ENCODE assay signal across 8 cellular contexts in genomic region chr12:6827437-6827894, GRCh38. TPM values are rescaled to one million over a fixed set of nuclear protein-coding genes. Genes with fewer than 3 reads are reported as not detected.
DNase-seq lines count a peak whose midpoint lies in the region; ATAC-seq, FAIRE-seq and TF ChIP-seq lines count a peak whose summit lies in the region.

No MANE protein-coding gene starts in this region.

- H2AFZ ChIP-seq in OCI-LY3 (ENCODE audit: low read depth, low read length), result no peak overlapping the region

- H3K79me2 ChIP-seq in OCI-LY3 (ENCODE audit: low read length), result no peaks in the 10 kb centered on the region

- H3K4me3 Mint-ChIP-seq in activated naive CD4-positive, alpha-beta T cell treated with anti-CD3 and anti-CD28 coated beads for 36 hours, result peak overlapping the region; percentile 33

- ATAC-seq in gastroesophageal sphincter (peak; percentile 71), omental fat pad (ENCODE audit: low FRiP score) (peak; percentile 31), upper lobe of right lung (peak; percentile 50), HG03432 (IDR thresholded peaks at IDR 0.05; ENCODE audit: unreplicated experiment) (no peak)

- H3K27me3 Mint-ChIP-seq in activated naive CD4-positive, alpha-beta T cell treated with anti-CD3 and anti-CD28 coated beads for 36 hours (ENCODE audit: low read depth), result peaks cover 19% of the 10 kb centered on the region

- H3K4me1 Mint-ChIP-seq in activated naive CD4-positive, alpha-beta T cell treated with anti-CD3 and anti-CD28 coated beads for 36 hours (ENCODE audit: low read depth), result peaks cover 17% of the 10 kb centered on the region

- intact Hi-C loops in activated naive CD4-positive, alpha-beta T cell treated with anti-CD3 and anti-CD28 coated beads for 36 hours (cut with micrococcal nuclease), result loop anchor here (2.0 to 5.0 kb wide), 3 partner anchors 45 to 260 kb away; partner anchors contain the start of genes NOP2, PTMS and SPSB2
- intact Hi-C loops in upper lobe of right lung (cut with DNase I), result loop anchor here (10.0 kb wide), 1 partner anchor 93 kb away; no protein-coding TSS in a partner anchor

- H3K36me3 ChIP-seq in BJ (ENCODE audit: control insufficient read depth, insufficient read depth, low read length) (peaks cover 16% of the 10 kb centered on the region), OCI-LY3 (replicated peaks; ENCODE audit: low read depth, low read length) (peaks cover 2% of the 10 kb centered on the region), gastroesophageal sphincter (peaks cover 0 to 26% of the 10 kb centered on the region in 2 donors), upper lobe of right lung (no peaks in the 10 kb centered on the region)

- H3K4me3 ChIP-seq in BJ (ENCODE audit: low read depth, low read length), result peak overlapping the region; percentile 93
- peak overlapping the region; percentile 25; the same call in 1 of the 2 replicates for H3K4me3 ChIP-seq in OCI-LY3 (ENCODE audit: low read length)
- H3K4me3 ChIP-seq in gastroesophageal sphincter, result peak overlapping the region in 1 of 2 donors; percentile 87
- H3K4me3 ChIP-seq in upper lobe of right lung, result no peak overlapping the region

- POLR2A ChIA-PET in BJ (lab: Charles Lee), result interaction anchor here (0.6 kb wide), 2 partner anchors 39 to 43 kb away, joined by 5 to 8 read pairs; no protein-coding TSS in a partner anchor

- H3K4me1 ChIP-seq in OCI-LY3 (ENCODE audit: low read length), result peaks cover 11% of the 10 kb centered on the region
- H3K4me1 ChIP-seq in gastroesophageal sphincter, result peaks cover 0 to 67% (median 34%) of the 10 kb centered on the region in 3 donors
- peaks cover 5% of the 10 kb centered on the region for H3K4me1 ChIP-seq in upper lobe of right lung

- no peaks in the 10 kb centered on the region for H4K20me1 ChIP-seq in OCI-LY3 (ENCODE audit: insufficient read depth, low read length)

- peak; percentile 99 for FAIRE-seq in HTR-8/SVneo (lab: Jason Lieb, UNC)

- H3K36me3 Mint-ChIP-seq in activated naive CD4-positive, alpha-beta T cell treated with anti-CD3 and anti-CD28 coated beads for 36 hours (ENCODE audit: low read depth), result no peaks in the 10 kb centered on the region

- CTCF ChIA-PET in BJ (lab: Yijun Ruan, JAX), result interaction anchor here (0.9 to 12.9 kb wide), 9 partner anchors 25 to 74 kb away, joined by 3 to 92 read pairs (median 6); partner anchors contain the start of genes CDCA3, MLF2, PTMS and USP5
- CTCF ChIA-PET in activated naive CD4-positive, alpha-beta T cell treated with anti-CD3 and anti-CD28 coated beads for 36 hours (lab: Charles Lee), result interaction anchor here (1.0 to 11.7 kb wide), 4 partner anchors 35 to 225 kb away, joined by 3 to 166 read pairs (median 21); partner anchors contain the start of genes CD4 and MLF2

- H3K4me2 ChIP-seq in OCI-LY3 (ENCODE audit: low read length), result peak overlapping the region; percentile 53

- 0% methylated on average over 1 of the region's 8 CpGs; no CpG with 5 or more reads in 1 of the 2 donors for WGBS in gastroesophageal sphincter (ENCODE audit: low coverage in 1 of 2), 2 donors

- H3K27ac Mint-ChIP-seq in activated naive CD4-positive, alpha-beta T cell treated with anti-CD3 and anti-CD28 coated beads for 36 hours, result no peak overlapping the region

- H3K27ac ChIP-seq in OCI-LY3 (ENCODE audit: low read length) (no peak overlapping the region), gastroesophageal sphincter (peak overlapping the region in 3 of 4 donors; percentile 87 to 91 (median 87)), upper lobe of right lung (no peak overlapping the region)

- no peak for TF ChIP-seq EP300 in gastroesophageal sphincter (IDR thresholded peaks at IDR 0.05)

- no peak for TF ChIP-seq CTCF in BJ (IDR thresholded peaks at IDR 0.05; ENCODE audit: insufficient read depth, low read depth, low read length)
- TF ChIP-seq CTCF in OCI-LY3 (IDR thresholded peaks at IDR 0.05; ENCODE audit: low read depth, low read length), result no peak
- TF ChIP-seq CTCF in gastroesophageal sphincter (IDR thresholded peaks at IDR 0.05), result no peak
- TF ChIP-seq CTCF in omental fat pad (IDR thresholded peaks at IDR 0.05), result no peak
- TF ChIP-seq CTCF in upper lobe of right lung (IDR thresholded peaks at IDR 0.05), result no peak

- H3K9me3 Mint-ChIP-seq in activated naive CD4-positive, alpha-beta T cell treated with anti-CD3 and anti-CD28 coated beads for 36 hours, result no peaks in the 10 kb centered on the region

- no peak overlapping the region for H3K9ac ChIP-seq in OCI-LY3 (ENCODE audit: low read length)

- TF ChIP-seq POLR2A in gastroesophageal sphincter (IDR thresholded peaks at IDR 0.05), result no peak

- DNase-seq in BJ (ENCODE audit: low read depth), result peak; percentile 27
- peak; percentile 98 for DNase-seq in HTR-8/SVneo (ENCODE audit: insufficient read length, low spot score)
- peak; percentile 77 for DNase-seq in activated naive CD4-positive, alpha-beta T cell treated with anti-CD3 and anti-CD28 coated beads for 36 hours
- DNase-seq in omental fat pad (ENCODE audit: low spot score), result peak; percentile 65
- peak; percentile 83 for DNase-seq in upper lobe of right lung

- H3K9me3 ChIP-seq in OCI-LY3 (ENCODE audit: insufficient read depth, low read length) (no peaks in the 10 kb centered on the region), gastroesophageal sphincter (no peaks in the 10 kb centered on the region), upper lobe of right lung (no peaks in the 10 kb centered on the region)

- H3K27me3 ChIP-seq in BJ (ENCODE audit: control insufficient read depth, insufficient read depth, low read length) (0 out of 2 replicates have a peak, but pooled peaks cover under 1% of the 10 kb centered on the region), OCI-LY3 (ENCODE audit: low read depth, low read length) (peaks cover 23% of the 10 kb centered on the region), gastroesophageal sphincter (peaks cover 26% of the 10 kb centered on the region), upper lobe of right lung (no peaks in the 10 kb centered on the region)

RNA-seq across cellular contexts. Expression of gene P3H3, which starts 0.7 kb away (rescaled TPM):
- polyA plus RNA-seq in BJ (2011; rRNA removed), result 40.9 and 71.6 TPM in 2 replicates
- 19.5 and 23.4 TPM in 2 replicates for polyA minus RNA-seq in BJ (2011; rRNA and poly(A)+ RNA removed)
- total RNA-seq in activated naive CD4-positive, alpha-beta T cell treated with anti-CD3 and anti-CD28 coated beads for 36 hours, result 1 to 10 TPM; 1.9 to 2.0 TPM
- 10 to 100 TPM; 17.3 to 28.3 (median 23.0) TPM for total RNA-seq in gastroesophageal sphincter
- 10 to 100 TPM in 2 of 4 donors, 1 to 10 TPM in 2; 5.4 to 13.6 (median 10.0) TPM for total RNA-seq in omental fat pad
- 9.7 TPM for total RNA-seq in upper lobe of right lung

RNA-seq across cellular contexts. Expression of gene GPR162, which starts 5.8 kb away (rescaled TPM):
- polyA plus RNA-seq in BJ (2011; rRNA removed), result 3.3 and 6.6 TPM in 2 replicates
- polyA minus RNA-seq in BJ (2011; rRNA and poly(A)+ RNA removed), result 3.6 and 3.8 TPM in 2 replicates
- total RNA-seq in activated naive CD4-positive, alpha-beta T cell treated with anti-CD3 and anti-CD28 coated beads for 36 hours, result under 1 TPM in 1 of 2 experiments, not detected in 1; 0.24 TPM
- total RNA-seq in gastroesophageal sphincter (1 to 10 TPM; 3.7 to 9.7 (median 3.9) TPM), omental fat pad (1 to 10 TPM; 2.8 to 6.7 (median 2.9) TPM), upper lobe of right lung (17.1 TPM)

RNA-seq across cellular contexts. Expression of gene GNB3, which starts 13.3 kb away (rescaled TPM):
- polyA plus RNA-seq in BJ (2011; rRNA removed), result 3.3 and 5.3 TPM in 2 replicates
- 1.6 and 3.7 TPM in 2 replicates for polyA minus RNA-seq in BJ (2011; rRNA and poly(A)+ RNA removed)
- under 1 TPM; 0.48 to 0.54 TPM for total RNA-seq in activated naive CD4-positive, alpha-beta T cell treated with anti-CD3 and anti-CD28 coated beads for 36 hours
- 1 to 10 TPM in 3 of 4 donors, under 1 TPM in 1; 0.45 to 1.8 (median 1.3) TPM for total RNA-seq in gastroesophageal sphincter
- 1 to 10 TPM in 1 of 4 donors, under 1 TPM in 2, not detected in 1; 0.25 to 2.0 (median 0.48) TPM for total RNA-seq in omental fat pad
- total RNA-seq in upper lobe of right lung, result 0.32 TPM

RNA-seq across cellular contexts. Expression of gene CDCA3, which starts 23.6 kb away (rescaled TPM):
- 39.2 and 57.1 TPM in 2 replicates for polyA plus RNA-seq in BJ (2011; rRNA removed)
- polyA minus RNA-seq in BJ (2011; rRNA and poly(A)+ RNA removed), result 16.6 and 20.1 TPM in 2 replicates
- total RNA-seq in activated naive CD4-positive, alpha-beta T cell treated with anti-CD3 and anti-CD28 coated beads for 36 hours, result 100 to 1,000 TPM; 106 to 108 TPM
- total RNA-seq in gastroesophageal sphincter (1 to 10 TPM; 1.1 to 5.9 (median 1.4) TPM), omental fat pad (1 to 10 TPM in 2 of 4 donors, under 1 TPM in 2; 0.47 to 1.6 (median 1.1) TPM), upper lobe of right lung (1.1 TPM)

RNA-seq across cellular contexts. Expression of gene USP5, which starts 24.5 kb away (rescaled TPM):
- polyA plus RNA-seq in BJ (2011; rRNA removed), result 52.9 and 90.0 TPM in 2 replicates
- polyA minus RNA-seq in BJ (2011; rRNA and poly(A)+ RNA removed), result 79.9 and 113 TPM in 2 replicates
- 100 to 1,000 TPM; 115 to 123 TPM for total RNA-seq in activated naive CD4-positive, alpha-beta T cell treated with anti-CD3 and anti-CD28 coated beads for 36 hours
- 10 to 100 TPM; 43.4 to 70.9 (median 65.0) TPM for total RNA-seq in gastroesophageal sphincter
- 10 to 100 TPM; 33.4 to 39.4 (median 36.7) TPM for total RNA-seq in omental fat pad
- total RNA-seq in upper lobe of right lung, result 63.9 TPM

Comparison
In these comparisons a context has a peak if more than half of its experiments do, and no peak if none do; other contexts are left out.
1. DNase-seq: peak in every context shown above with its lines; median percentile 98 in HTR-8/SVneo; 83 in upper lobe of right lung; 77 in activated naive CD4-positive, alpha-beta T cell treated with anti-CD3 and anti-CD28 coated beads for 36 hours; 65 in omental fat pad; 27 in BJ.
2. H3K27ac ChIP-seq: peak in gastroesophageal sphincter (3 of 4); none in OCI-LY3 (single experiment) and upper lobe of right lung (single experiment).